In genomic region chr2:30362468-30363081, GRCh38 we compare ENCODE assay signal across 11 cellular contexts.
DNase-seq lines count a peak whose midpoint lies in the region; ATAC-seq and TF ChIP-seq lines count a peak whose summit lies in the region.
"Had no signal": no experiment of that assay in that cellular context is flagged by ENCODE, and none has a peak within 500 bp of the region (broad histone marks: within the 10 kb centered on the region; RNA-seq: fewer than 3 reads in every experiment).

No MANE protein-coding gene starts in this region.

- no peak overlapping the region for H3K4me3 ChIP-seq in cardiac muscle cell
- H3K4me3 ChIP-seq in upper lobe of right lung, result no peak overlapping the region
- H3K4me3 ChIP-seq: tibial nerve had no signal

- DNase-seq in cardiac muscle cell (ENCODE audit: low read depth in 1 of 2, low spot score in 1 of 2) (peak in 1 of 2 donors; percentile 29), Right ventricle myocardium superior (no peak), left kidney (ENCODE audit: low read depth, low spot score) (peak; percentile 90), upper lobe of right lung (no peak), NCI-H2227 treated with DMSO at 0.1 percent for 48 hours (lab: John Stamatoyannopoulos, UW) (no peak), NCI-H1105 (lab: John Stamatoyannopoulos, UW) (no peak), sciatic nerve (ENCODE audit: low spot score) (no peak)
- DNase-seq in activated naive CD8-positive, alpha-beta T cell treated with anti-CD3 and anti-CD28 coated beads for 36 hours, result no peak
- DNase-seq: KG1 had no signal

- H3K27me3 ChIP-seq in cardiac muscle cell (no peaks in the 10 kb centered on the region), upper lobe of right lung (no peaks in the 10 kb centered on the region)
- H3K27me3 ChIP-seq: tibial nerve had no signal

- H3K4me1 ChIP-seq in cardiac muscle cell (ENCODE audit: low read depth) (peaks cover 51% of the 10 kb centered on the region), upper lobe of right lung (peaks cover 52% of the 10 kb centered on the region)

- peak overlapping the region; percentile 28 for H3K27ac ChIP-seq in cardiac muscle cell
- peak overlapping the region; percentile 43 for H3K27ac ChIP-seq in upper lobe of right lung

- intact Hi-C loops in Right ventricle myocardium superior (cut with DNase I) (no loop called here), upper lobe of right lung (cut with DNase I) (loop anchor here (10.0 kb wide), 1 partner anchor 128 kb away; the partner anchor contains the start of gene LBH), sciatic nerve (cut with DNase I) (no loop called here)

- no peaks in the 10 kb centered on the region for H3K9me3 ChIP-seq in cardiac muscle cell (ENCODE audit: low read depth)
- no peaks in the 10 kb centered on the region for H3K9me3 ChIP-seq in upper lobe of right lung
- H3K9me3 ChIP-seq: tibial nerve had no signal

- peaks cover 52% of the 10 kb centered on the region for H3K4me1 Mint-ChIP-seq in activated naive CD8-positive, alpha-beta T cell treated with anti-CD3 and anti-CD28 coated beads for 36 hours

- no peaks in the 10 kb centered on the region for H3K36me3 ChIP-seq in cardiac muscle cell
- H3K36me3 ChIP-seq in upper lobe of right lung, result no peaks in the 10 kb centered on the region
- H3K36me3 ChIP-seq: tibial nerve had no signal

- peaks cover 2% of the 10 kb centered on the region for H3K36me3 Mint-ChIP-seq in activated naive CD8-positive, alpha-beta T cell treated with anti-CD3 and anti-CD28 coated beads for 36 hours

- peaks cover 2% of the 10 kb centered on the region for H3K9me3 Mint-ChIP-seq in activated naive CD8-positive, alpha-beta T cell treated with anti-CD3 and anti-CD28 coated beads for 36 hours
- H3K9me3 Mint-ChIP-seq: central memory CD8-positive, alpha-beta T cell had no signal

- no peaks in the 10 kb centered on the region for H3K27me3 Mint-ChIP-seq in activated naive CD8-positive, alpha-beta T cell treated with anti-CD3 and anti-CD28 coated beads for 36 hours
- H3K27me3 Mint-ChIP-seq: central memory CD8-positive, alpha-beta T cell had no signal

- peak overlapping the region; percentile 18 for H3K27ac Mint-ChIP-seq in activated naive CD8-positive, alpha-beta T cell treated with anti-CD3 and anti-CD28 coated beads for 36 hours

- H3K4me3 Mint-ChIP-seq in activated naive CD8-positive, alpha-beta T cell treated with anti-CD3 and anti-CD28 coated beads for 36 hours, result no peak overlapping the region
- H3K4me3 Mint-ChIP-seq: central memory CD8-positive, alpha-beta T cell had no signal

- TF ChIP-seq CTCF in cardiac muscle cell (IDR thresholded peaks at IDR 0.05; ENCODE audit: low read depth, low read length) (no peak), upper lobe of right lung (IDR thresholded peaks at IDR 0.05) (no peak)

- no peak for ATAC-seq in Right ventricle myocardium superior (ENCODE audit: poor library complexity)
- ATAC-seq in upper lobe of right lung, result no peak
- ATAC-seq in sciatic nerve, result no peak
